ENCODE assay signal across 1 cellular context in genomic region chr22:37195921-37196320, GRCh38.
TF ChIP-seq lines count a peak whose summit lies in the region.

No MANE protein-coding gene starts in this region.

TF ChIP-seq in K562, 482 proteins besides CTCF, POLR2A, EP300 and RAD21:
- TF ChIP-seq HDAC8 (tag; IDR thresholded peaks at IDR 0.05) (0 out of 2 replicates have a peak, but pooled peaks have one; percentile 52), MCM7 (IDR thresholded peaks at IDR 0.05) (no peak), ZFP1 (CRISPR knock-in tag; IDR thresholded peaks at IDR 0.05) (0 out of 2 replicates have a peak, but pooled peaks have one; percentile 30), ZNF41 (CRISPR knock-in tag; conservative IDR thresholded peaks at IDR 0.05) (0 out of 2 replicates have a peak, but pooled peaks have one; percentile 13), MBD1 (CRISPR knock-in tag; IDR thresholded peaks at IDR 0.05) (no peak), NR4A1 (CRISPR knock-in tag; IDR thresholded peaks at IDR 0.05) (no peak), NR4A1 (tag; IDR thresholded peaks at IDR 0.05) (peak; percentile 56; the same call in 1 of the 2 replicates), PTTG1 (tag; IDR thresholded peaks at IDR 0.05; ENCODE audit: low read depth) (0 out of 2 replicates have a peak, but pooled peaks have one; percentile 20), ATF4 (CRISPR knock-in tag; IDR thresholded peaks at IDR 0.05) (0 out of 2 replicates have a peak, but pooled peaks have one; percentile 27), SMAD4 (CRISPR knock-in tag; conservative IDR thresholded peaks at IDR 0.05) (peak; percentile 73), ZBTB17 (CRISPR knock-in tag; IDR thresholded peaks at IDR 0.05) (0 out of 2 replicates have a peak, but pooled peaks have one; percentile 43), PHTF2 (CRISPR knock-in tag; IDR thresholded peaks at IDR 0.05) (no peak), CXXC5 (CRISPR knock-in tag; IDR thresholded peaks at IDR 0.05) (peak; percentile 36), KDM5B (IDR thresholded peaks at IDR 0.05; ENCODE audit: insufficient replicate concordance, low read depth, low read length) (no peak), ZEB2 (IDR thresholded peaks at IDR 0.05) (no peak), DMBX1 (CRISPR knock-in tag; IDR thresholded peaks at IDR 0.05; ENCODE audit: borderline replicate concordance) (0 out of 2 replicates have a peak, but pooled peaks have one; percentile 50), MEF2D (tag; conservative IDR thresholded peaks at IDR 0.05; ENCODE audit: low read depth) (0 out of 2 replicates have a peak, but pooled peaks have one; percentile 34), TSC22D4 (tag; IDR thresholded peaks at IDR 0.05) (no peak), E2F3 (CRISPR knock-in tag; IDR thresholded peaks at IDR 0.05) (peak; percentile 44; the same call in 1 of the 2 replicates), ZNF175 (CRISPR knock-in tag; IDR thresholded peaks at IDR 0.05; ENCODE audit: low read depth) (peak; percentile 32; the same call in 1 of the 2 replicates), SNIP1 (IDR thresholded peaks at IDR 0.05; ENCODE audit: low read depth) (no peak), ZNF311 (CRISPR knock-in tag; IDR thresholded peaks at IDR 0.05) (0 out of 2 replicates have a peak, but pooled peaks have one; percentile 38), PTBP1 (IDR thresholded peaks at IDR 0.05; ENCODE audit: low read depth, low read length) (no peak), BCL6 (CRISPR knock-in tag; IDR thresholded peaks at IDR 0.05) (peak; percentile 65; the same call in 1 of the 2 replicates), PTRF (tag; IDR thresholded peaks at IDR 0.05) (0 out of 2 replicates have a peak, but pooled peaks have one; percentile 22), KLF6 (CRISPR knock-in tag; IDR thresholded peaks at IDR 0.05; ENCODE audit: borderline replicate concordance) (peak; percentile 33; the same call in 1 of the 2 replicates), SIX5 (IDR thresholded peaks at IDR 0.05; ENCODE audit: borderline replicate concordance in 1 of 2, insufficient read depth in 1 of 2, low read depth in 1 of 2, low read length in 2 of 2) (no peak), SMAD2 (IDR thresholded peaks at IDR 0.05; ENCODE audit: low read depth, low read length) (no peak), ZNF589 (CRISPR knock-in tag; IDR thresholded peaks at IDR 0.05; ENCODE audit: low read depth) (0 out of 2 replicates have a peak, but pooled peaks have one; percentile 38), ZNF592 (IDR thresholded peaks at IDR 0.05) (peak; percentile 64; the same call in 1 of the 2 replicates), CREB3 (tag; conservative IDR thresholded peaks at IDR 0.05; ENCODE audit: low read depth) (0 out of 2 replicates have a peak, but pooled peaks have one; percentile 37), ZNF354B (CRISPR knock-in tag; IDR thresholded peaks at IDR 0.05) (0 out of 2 replicates have a peak, but pooled peaks have one; percentile 52), ZNF79 (CRISPR knock-in tag; IDR thresholded peaks at IDR 0.05; ENCODE audit: low read depth) (0 out of 2 replicates have a peak, but pooled peaks have one; percentile 40), ZNF639 (CRISPR knock-in tag; conservative IDR thresholded peaks at IDR 0.05 in 1 of 2, IDR thresholded peaks at IDR 0.05 in 1 of 2) (0 out of 4 replicates have a peak, but pooled peaks of 1 of the 2 experiments have one; percentile 34), ZNF766 (CRISPR knock-in tag; conservative IDR thresholded peaks at IDR 0.05) (0 out of 2 replicates have a peak, but pooled peaks have one; percentile 44)
- TF ChIP-seq, protein P1, sequence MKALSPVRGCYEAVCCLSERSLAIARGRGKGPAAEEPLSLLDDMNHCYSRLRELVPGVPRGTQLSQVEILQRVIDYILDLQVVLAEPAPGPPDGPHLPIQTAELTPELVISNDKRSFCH (CRISPR knock-in tag; IDR thresholded peaks at IDR 0.05), result no peak
- TF ChIP-seq, protein P1 (tag; IDR thresholded peaks at IDR 0.05), result peak; percentile 85
- TF ChIP-seq, protein P2, sequence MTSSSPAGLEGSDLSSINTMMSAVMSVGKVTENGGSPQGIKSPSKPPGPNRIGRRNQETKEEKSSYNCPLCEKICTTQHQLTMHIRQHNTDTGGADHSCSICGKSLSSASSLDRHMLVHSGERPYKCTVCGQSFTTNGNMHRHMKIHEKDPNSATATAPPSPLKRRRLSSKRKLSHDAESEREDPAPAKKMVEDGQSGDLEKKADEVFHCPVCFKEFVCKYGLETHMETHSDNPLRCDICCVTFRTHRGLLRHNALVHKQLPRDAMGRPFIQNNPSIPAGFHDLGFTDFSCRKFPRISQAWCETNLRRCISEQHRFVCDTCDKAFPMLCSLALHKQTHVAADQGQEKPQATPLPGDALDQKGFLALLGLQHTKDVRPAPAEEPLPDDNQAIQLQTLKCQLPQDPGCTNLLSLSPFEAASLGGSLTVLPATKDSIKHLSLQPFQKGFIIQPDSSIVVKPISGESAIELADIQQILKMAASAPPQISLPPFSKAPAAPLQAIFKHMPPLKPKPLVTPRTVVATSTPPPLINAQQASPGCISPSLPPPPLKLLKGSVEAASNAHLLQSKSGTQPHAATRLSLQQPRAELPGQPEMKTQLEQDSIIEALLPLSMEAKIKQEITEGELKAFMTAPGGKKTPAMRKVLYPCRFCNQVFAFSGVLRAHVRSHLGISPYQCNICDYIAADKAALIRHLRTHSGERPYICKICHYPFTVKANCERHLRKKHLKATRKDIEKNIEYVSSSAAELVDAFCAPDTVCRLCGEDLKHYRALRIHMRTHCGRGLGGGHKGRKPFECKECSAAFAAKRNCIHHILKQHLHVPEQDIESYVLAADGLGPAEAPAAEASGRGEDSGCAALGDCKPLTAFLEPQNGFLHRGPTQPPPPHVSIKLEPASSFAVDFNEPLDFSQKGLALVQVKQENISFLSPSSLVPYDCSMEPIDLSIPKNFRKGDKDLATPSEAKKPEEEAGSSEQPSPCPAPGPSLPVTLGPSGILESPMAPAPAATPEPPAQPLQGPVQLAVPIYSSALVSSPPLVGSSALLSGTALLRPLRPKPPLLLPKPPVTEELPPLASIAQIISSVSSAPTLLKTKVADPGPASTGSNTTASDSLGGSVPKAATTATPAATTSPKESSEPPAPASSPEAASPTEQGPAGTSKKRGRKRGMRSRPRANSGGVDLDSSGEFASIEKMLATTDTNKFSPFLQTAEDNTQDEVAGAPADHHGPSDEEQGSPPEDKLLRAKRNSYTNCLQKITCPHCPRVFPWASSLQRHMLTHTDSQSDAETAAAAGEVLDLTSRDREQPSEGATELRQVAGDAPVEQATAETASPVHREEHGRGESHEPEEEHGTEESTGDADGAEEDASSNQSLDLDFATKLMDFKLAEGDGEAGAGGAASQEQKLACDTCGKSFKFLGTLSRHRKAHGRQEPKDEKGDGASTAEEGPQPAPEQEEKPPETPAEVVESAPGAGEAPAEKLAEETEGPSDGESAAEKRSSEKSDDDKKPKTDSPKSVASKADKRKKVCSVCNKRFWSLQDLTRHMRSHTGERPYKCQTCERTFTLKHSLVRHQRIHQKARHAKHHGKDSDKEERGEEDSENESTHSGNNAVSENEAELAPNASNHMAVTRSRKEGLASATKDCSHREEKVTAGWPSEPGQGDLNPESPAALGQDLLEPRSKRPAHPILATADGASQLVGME (CRISPR knock-in tag; IDR thresholded peaks at IDR 0.05), result 0 out of 2 replicates have a peak, but pooled peaks have one; percentile 37
- TF ChIP-seq, protein P3, sequence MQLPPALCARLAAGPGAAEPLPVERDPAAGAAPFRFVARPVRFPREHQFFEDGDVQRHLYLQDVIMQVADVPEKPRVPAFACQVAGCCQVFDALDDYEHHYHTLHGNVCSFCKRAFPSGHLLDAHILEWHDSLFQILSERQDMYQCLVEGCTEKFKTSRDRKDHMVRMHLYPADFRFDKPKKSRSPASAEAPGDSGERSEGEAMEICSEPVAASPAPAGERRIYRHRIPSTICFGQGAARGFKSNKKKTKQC (CRISPR knock-in tag; IDR thresholded peaks at IDR 0.05), result no peak
- TF ChIP-seq, protein P4, sequence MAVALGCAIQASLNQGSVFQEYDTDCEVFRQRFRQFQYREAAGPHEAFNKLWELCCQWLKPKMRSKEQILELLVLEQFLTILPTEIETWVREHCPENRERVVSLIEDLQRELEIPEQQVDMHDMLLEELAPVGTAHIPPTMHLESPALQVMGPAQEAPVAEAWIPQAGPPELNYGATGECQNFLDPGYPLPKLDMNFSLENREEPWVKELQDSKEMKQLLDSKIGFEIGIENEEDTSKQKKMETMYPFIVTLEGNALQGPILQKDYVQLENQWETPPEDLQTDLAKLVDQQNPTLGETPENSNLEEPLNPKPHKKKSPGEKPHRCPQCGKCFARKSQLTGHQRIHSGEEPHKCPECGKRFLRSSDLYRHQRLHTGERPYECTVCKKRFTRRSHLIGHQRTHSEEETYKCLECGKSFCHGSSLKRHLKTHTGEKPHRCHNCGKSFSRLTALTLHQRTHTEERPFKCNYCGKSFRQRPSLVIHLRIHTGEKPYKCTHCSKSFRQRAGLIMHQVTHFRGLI (CRISPR knock-in tag; IDR thresholded peaks at IDR 0.05), result 0 out of 2 replicates have a peak, but pooled peaks have one; percentile 55
